22 cellular contexts compared by ENCODE assay signal in the genomic region with DNA sequence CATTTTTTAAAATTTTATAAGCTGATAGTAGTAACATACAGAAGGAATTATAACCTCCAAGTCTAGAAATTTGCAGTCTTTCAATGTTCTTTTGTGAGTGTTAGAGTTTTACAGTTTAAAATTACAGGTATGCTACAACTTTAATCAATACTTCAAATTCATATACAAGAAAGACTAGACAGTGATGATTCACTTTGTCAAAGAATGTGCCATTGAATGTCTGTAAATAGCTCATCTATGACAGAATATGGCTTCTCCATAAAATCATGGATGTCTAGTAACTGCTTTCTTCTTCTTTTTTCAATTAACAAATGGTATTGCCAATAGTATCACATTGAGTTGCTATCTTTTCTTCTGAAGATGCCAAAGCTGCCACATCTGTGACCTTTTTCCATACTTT. TPM values are rescaled to one million over a fixed set of nuclear protein-coding genes. Genes with fewer than 3 reads are reported as not detected.
DNase-seq lines count a peak whose midpoint lies in the region; ATAC-seq, FAIRE-seq and TF ChIP-seq lines count a peak whose summit lies in the region.
"Had no signal": no experiment of that assay in that cellular context is flagged by ENCODE, and none has a peak within 500 bp of the region (broad histone marks: within the 10 kb centered on the region; RNA-seq: fewer than 3 reads in every experiment).

No MANE protein-coding gene starts in this region.

- H3K27me3 Mint-ChIP-seq in GM23338 (ENCODE audit: insufficient read depth, low read depth, poor library complexity) (no peaks in the 10 kb centered on the region), astrocyte (ENCODE audit: low read depth, unreplicated experiment) (no peaks in the 10 kb centered on the region), neural crest cell (ENCODE audit: low read depth) (no peaks in the 10 kb centered on the region)
- H3K27me3 Mint-ChIP-seq: B cell had no signal

- H3K9ac ChIP-seq in PC-3 (ENCODE audit: low read length) (no peak overlapping the region), astrocyte (ENCODE audit: low read length) (no peak overlapping the region)
- H3K9ac ChIP-seq: BLaER1, GM23248 had no signal

- no peaks in the 10 kb centered on the region for H3K36me3 ChIP-seq in GM23338 (ENCODE audit: insufficient read depth)
- no peaks in the 10 kb centered on the region for H3K36me3 ChIP-seq in PC-3 (ENCODE audit: low read depth, low read length)
- H3K36me3 ChIP-seq in astrocyte (ENCODE audit: insufficient read depth, low read length), result no peaks in the 10 kb centered on the region
- H3K36me3 ChIP-seq in MG63, result no peaks in the 10 kb centered on the region
- no peaks in the 10 kb centered on the region for H3K36me3 ChIP-seq in prostate gland
- H3K36me3 ChIP-seq: BLaER1, HAP-1 had no signal

- no peaks in the 10 kb centered on the region for H3K9me3 Mint-ChIP-seq in GM23338
- no peaks in the 10 kb centered on the region for H3K9me3 Mint-ChIP-seq in astrocyte (ENCODE audit: unreplicated experiment)
- H3K9me3 Mint-ChIP-seq in neural crest cell, result no peaks in the 10 kb centered on the region
- H3K9me3 Mint-ChIP-seq: CD4-positive, CD25-positive, alpha-beta regulatory T cell; CD8-positive, alpha-beta T cell had no signal

- H3K4me3 ChIP-seq in GM23338 (no peak overlapping the region), PC-3 (ENCODE audit: low read length) (no peak overlapping the region), astrocyte (ENCODE audit: insufficient read depth, low read depth, low read length) (no peak overlapping the region), MG63 (no peak overlapping the region), coronary artery (no peak overlapping the region), prostate gland (no peak overlapping the region)
- H3K4me3 ChIP-seq: BLaER1, GM23248, HAP-1 had no signal

- H2AFZ ChIP-seq in GM23338 (no peak overlapping the region), PC-3 (ENCODE audit: low read length) (no peak overlapping the region), astrocyte (ENCODE audit: low read depth, low read length) (no peak overlapping the region)
- H2AFZ ChIP-seq: GM23248 had no signal

- no peak overlapping the region; the same call in 1 of the 2 replicates for H3K27ac Mint-ChIP-seq in GM23338
- peak overlapping the region; percentile 30 for H3K27ac Mint-ChIP-seq in astrocyte (ENCODE audit: unreplicated experiment)
- H3K27ac Mint-ChIP-seq in neural crest cell (ENCODE audit: unreplicated experiment), result no peak overlapping the region
- H3K27ac Mint-ChIP-seq: B cell; CD4-positive, CD25-positive, alpha-beta regulatory T cell; CD8-positive, alpha-beta T cell had no signal

- intact Hi-C loops in PC-3 (cut with micrococcal nuclease), result no loop called here
- intact Hi-C loops in prostate gland (cut with DNase I), result no loop called here

- H3K79me2 ChIP-seq in GM23338 (replicated peaks; ENCODE audit: insufficient read depth) (no peaks in the 10 kb centered on the region), PC-3 (ENCODE audit: low read length) (peaks cover 15% of the 10 kb centered on the region), astrocyte (ENCODE audit: insufficient read depth, low read length) (peaks cover 13% of the 10 kb centered on the region)

- H3F3A ChIP-seq in GM23338 (replicated peaks; ENCODE audit: low read depth) (no peaks in the 10 kb centered on the region), PC-3 (ENCODE audit: low read length, unreplicated experiment) (no peaks in the 10 kb centered on the region)

- no TSS peak for BruUV-seq in PC-3 (replicated peaks; lab: Mats Ljungman, UMichigan)

- H3K36me3 Mint-ChIP-seq in GM23338 (ENCODE audit: low read depth) (no peaks in the 10 kb centered on the region), astrocyte (ENCODE audit: low read depth, unreplicated experiment) (no peaks in the 10 kb centered on the region), neural crest cell (ENCODE audit: low read depth) (no peaks in the 10 kb centered on the region)
- H3K36me3 Mint-ChIP-seq: CD4-positive, CD25-positive, alpha-beta regulatory T cell had no signal

- ATAC-seq in GM23338 (no peak), PC-3 (no peak), HG03457 (IDR thresholded peaks at IDR 0.05; ENCODE audit: unreplicated experiment) (no peak)
- ATAC-seq: CD8-positive, alpha-beta T cell had no signal

- H3K27me3 ChIP-seq in GM23338 (ENCODE audit: insufficient read depth) (no peaks in the 10 kb centered on the region), PC-3 (ENCODE audit: low read length) (no peaks in the 10 kb centered on the region), astrocyte (ENCODE audit: insufficient read depth, low read length) (no peaks in the 10 kb centered on the region), MG63 (no peaks in the 10 kb centered on the region), prostate gland (replicated peaks; ENCODE audit: insufficient read depth) (no peaks in the 10 kb centered on the region)
- H3K27me3 ChIP-seq: BLaER1 had no signal

- TF ChIP-seq CTCF in GM23338 (conservative IDR thresholded peaks at IDR 0.05; ENCODE audit: low read depth in 2 of 2), result no peak
- TF ChIP-seq CTCF in PC-3 (conservative IDR thresholded peaks at IDR 0.05; ENCODE audit: low read depth, low read length), result no peak
- no peak for TF ChIP-seq CTCF in astrocyte (IDR thresholded peaks at IDR 0.05; ENCODE audit: insufficient read depth, low read depth, low read length)
- TF ChIP-seq CTCF in neural crest cell (conservative IDR thresholded peaks at IDR 0.05), result no peak
- TF ChIP-seq CTCF in coronary artery (IDR thresholded peaks at IDR 0.05), result no peak
- TF ChIP-seq CTCF in prostate gland (IDR thresholded peaks at IDR 0.05), result no peak

- H3K9me3 ChIP-seq in PC-3 (ENCODE audit: low read length) (no peaks in the 10 kb centered on the region), astrocyte (ENCODE audit: insufficient read depth, low read depth, low read length) (no peaks in the 10 kb centered on the region), MG63 (no peaks in the 10 kb centered on the region), prostate gland (no peaks in the 10 kb centered on the region)
- H3K9me3 ChIP-seq: BLaER1, Caco-2, HAP-1 had no signal

- no peak for DNase-seq in GM23338 (ENCODE audit: low spot score)
- DNase-seq in PC-3, result peak; percentile 30
- no peak for DNase-seq in astrocyte (ENCODE audit: low read depth)
- DNase-seq in neural crest cell (ENCODE audit: low read depth, low spot score), result no peak
- no peak for DNase-seq in MG63
- no peak for DNase-seq in coronary artery (ENCODE audit: low spot score)
- no peak for DNase-seq in prostate gland (ENCODE audit: low spot score)
- DNase-seq: Caco-2; CD4-positive, CD25-positive, alpha-beta regulatory T cell; CD8-positive, alpha-beta T cell; DMS153; DND-41; GM23248 had no signal

- CTCF ChIA-PET in PC-3 (lab: Charles Lee), result no interaction called here

- FAIRE-seq in astrocyte (lab: Jason Lieb, UNC), result no peak
- FAIRE-seq: A204.1, GM12892, GM19239 had no signal

- no peak for TF ChIP-seq POLR2A in prostate gland (IDR thresholded peaks at IDR 0.05)

- H4K20me1 ChIP-seq in GM23338 (replicated peaks; ENCODE audit: insufficient read depth) (no peaks in the 10 kb centered on the region), PC-3 (ENCODE audit: low read length) (peaks cover under 1% of the 10 kb centered on the region; the same call in 1 of the 2 replicates), astrocyte (ENCODE audit: insufficient read depth, low read length) (peaks cover 2% of the 10 kb centered on the region)

- no peak overlapping the region for H3K27ac ChIP-seq in GM23338 (ENCODE audit: low read depth)
- no peak overlapping the region for H3K27ac ChIP-seq in PC-3 (ENCODE audit: low read length)
- H3K27ac ChIP-seq in astrocyte (ENCODE audit: low read depth, low read length), result no peak overlapping the region
- H3K27ac ChIP-seq in coronary artery, result no peak overlapping the region
- no peak overlapping the region for H3K27ac ChIP-seq in prostate gland
- H3K27ac ChIP-seq: 22Rv1, BLaER1, C4-2B, GM23248 had no signal

- H3K4me1 ChIP-seq in GM23338 (ENCODE audit: insufficient read depth) (peaks cover 16% of the 10 kb centered on the region), PC-3 (ENCODE audit: insufficient read depth, low read length) (peaks cover 19% of the 10 kb centered on the region), astrocyte (ENCODE audit: insufficient read depth, low read length) (peaks cover 6% of the 10 kb centered on the region), prostate gland (replicated peaks) (no peaks in the 10 kb centered on the region)

- H3K9me2 ChIP-seq in GM23338 (ENCODE audit: insufficient read depth) (no peaks in the 10 kb centered on the region), PC-3 (replicated peaks; ENCODE audit: low read length) (peaks cover 3% of the 10 kb centered on the region; the same call in 1 of the 2 replicates)

- H3K4me1 Mint-ChIP-seq in GM23338, result peaks cover 32% of the 10 kb centered on the region; the same call in 2 of the 3 replicates
- peaks cover 24% of the 10 kb centered on the region for H3K4me1 Mint-ChIP-seq in astrocyte (ENCODE audit: low read depth, unreplicated experiment)
- peaks cover 13% of the 10 kb centered on the region for H3K4me1 Mint-ChIP-seq in neural crest cell

- no peak overlapping the region for H3K4me3 Mint-ChIP-seq in GM23338
- peak overlapping the region; percentile 4 for H3K4me3 Mint-ChIP-seq in astrocyte (ENCODE audit: unreplicated experiment)
- peak overlapping the region; percentile 50 for H3K4me3 Mint-ChIP-seq in neural crest cell
- H3K4me3 Mint-ChIP-seq: B cell; CD8-positive, alpha-beta T cell had no signal

- 0 out of 2 replicates have a peak overlapping the region, but pooled peaks have one; percentile 4 for H3K4me2 ChIP-seq in GM23338
- H3K4me2 ChIP-seq in PC-3 (ENCODE audit: low read length), result no peak overlapping the region
- no peak overlapping the region for H3K4me2 ChIP-seq in astrocyte (ENCODE audit: low read length)
- H3K4me2 ChIP-seq: BLaER1 had no signal

- POLR2A ChIA-PET in PC-3 (lab: Charles Lee; ENCODE audit: unreplicated experiment), result interaction anchor here (0.7 kb wide), 1 partner anchor 62 kb away, joined by 3 read pairs; no protein-coding TSS in a partner anchor

RNA-seq across cellular contexts. Expression of a gene that starts 4.1 kb away (rescaled TPM):
- 18.6 and 23.3 TPM in 2 replicates for total RNA-seq in GM23338 (2014; rRNA removed; shearing (Covaris generic))
- polyA plus RNA-seq in GM23338 (2016; fragmentation: Nextera tagmentation; extraction: Ambion mirVana), result 33.8 and 34.2 TPM in 2 replicates
- total RNA-seq in PC-3 (2014; rRNA removed) (9.6 and 15.7 TPM in 2 replicates), astrocyte (99.4 and 116 TPM in 2 replicates), neural crest cell (37.9 and 40.8 TPM in 2 replicates), prostate gland (10 to 100 TPM in 1 of 2 donors, 1 to 10 TPM in 1; 9.6 to 29.2 TPM)
- total RNA-seq in MG63 (2014; rRNA removed; shearing (Covaris generic); ENCODE audit: low replicate concordance), result 6.3 and 10.3 TPM in 2 replicates
